ENCODE assay signal across 18 cellular contexts in genomic region chrX:54746928-54747327, GRCh38. TPM values are rescaled to one million over a fixed set of nuclear protein-coding genes. Genes with fewer than 3 reads are reported as not detected.
DNase-seq lines count a peak whose midpoint lies in the region; ATAC-seq and TF ChIP-seq lines count a peak whose summit lies in the region.
"Had no signal": no experiment of that assay in that cellular context is flagged by ENCODE, and none has a peak within 500 bp of the region (broad histone marks: within the 10 kb centered on the region; RNA-seq: fewer than 3 reads in every experiment).

No MANE protein-coding gene starts in this region.

- no peak overlapping the region for H3K4me3 ChIP-seq in parathyroid adenoma (ENCODE audit: low read depth, low read length)
- H3K4me3 ChIP-seq in gastrocnemius medialis = peak overlapping the region; percentile 52 to 58 (median 57)
- H3K4me3 ChIP-seq: GM12878, GM23248, HAP-1 had no signal

- TF ChIP-seq POLR2A in gastrocnemius medialis (IDR thresholded peaks at IDR 0.05) = peak; percentile 62 to 78

- in situ Hi-C loops in gastrocnemius medialis (cut with MboI; ENCODE audit: low sequenced_read_pairs in 4 of 4) = no loop called here

- H2AFZ ChIP-seq in parathyroid adenoma = peak overlapping the region; percentile 69
- H2AFZ ChIP-seq: GM23248 had no signal

- H3K9ac ChIP-seq in parathyroid adenoma = no peak overlapping the region
- H3K9ac ChIP-seq: GM23248 had no signal

- H3K27ac ChIP-seq in parathyroid adenoma = peak overlapping the region; percentile 32
- H3K27ac ChIP-seq in gastrocnemius medialis = peak overlapping the region; percentile 75 to 88 (median 86)
- H3K27ac ChIP-seq: C4-2B, GM23248 had no signal

- no peak overlapping the region for H3K4me2 ChIP-seq in parathyroid adenoma (ENCODE audit: low read length)

- H3K36me3 ChIP-seq in parathyroid adenoma (ENCODE audit: control insufficient read depth, insufficient read depth, low read length) = no peaks in the 10 kb centered on the region
- H3K36me3 ChIP-seq in gastrocnemius medialis = no peaks in the 10 kb centered on the region
- H3K36me3 ChIP-seq: HAP-1 had no signal

- no peaks in the 10 kb centered on the region for H3K27me3 ChIP-seq in parathyroid adenoma (ENCODE audit: control insufficient read depth, insufficient read depth, low read length)
- no peaks in the 10 kb centered on the region for H3K27me3 ChIP-seq in gastrocnemius medialis

- TF ChIP-seq CTCF in parathyroid adenoma (IDR thresholded peaks at IDR 0.05) (no peak), gastrocnemius medialis (IDR thresholded peaks at IDR 0.05 in 4 of 5, conservative IDR thresholded peaks at IDR 0.05 in 1 of 5) (no peak)

- intact Hi-C loops in activated T-helper 1 cell treated with anti-CD3 and anti-CD28 coated beads, Interleukin-12 subunit alpha, Interleukin-12 subunit beta, Interleukin-2, Interleukin-4 antibody, amounts not matched to agents 30 ng/mL and 10 ng/mL and 1 ng/mL, durations not matched to agents 14 hours and 24 hours and 36 hours (cut with micrococcal nuclease) = no loop called here
- intact Hi-C loops in gastrocnemius medialis (cut with DNase I; ENCODE audit: low total_unique reads) = loop anchor here (1.0 to 5.0 kb wide), 3 partner anchors 40 to 255 kb away; partner anchors contain the start of gene APEX2

- peak overlapping the region; percentile 22 for H3K27ac Mint-ChIP-seq in activated T-helper 1 cell treated with anti-CD3 and anti-CD28 coated beads, Interleukin-12 subunit alpha, Interleukin-12 subunit beta, Interleukin-2, Interleukin-4 antibody, amounts not matched to agents 30 ng/mL and 10 ng/mL and 1 ng/mL, durations not matched to agents 14 hours and 24 hours and 36 hours
- H3K27ac Mint-ChIP-seq: CD4-positive, CD25-positive, alpha-beta regulatory T cell; CD8-positive, alpha-beta T cell had no signal

- DNase-seq in activated T-helper 1 cell treated with anti-CD3 and anti-CD28 coated beads, Interleukin-12 subunit alpha, Interleukin-12 subunit beta, Interleukin-2, Interleukin-4 antibody, amounts not matched to agents 30 ng/mL and 10 ng/mL and 1 ng/mL, durations not matched to agents 14 hours and 24 hours and 36 hours (ENCODE audit: low spot score) = no peak
- DNase-seq in gastrocnemius medialis (peak; percentile 46 to 64), NCI-H748 (lab: John Stamatoyannopoulos, UW; ENCODE audit: unreplicated experiment) (no peak), cortex of kidney (lab: John Stamatoyannopoulos, UW) (no peak)
- DNase-seq: Caco-2; CD8-positive, alpha-beta T cell; DMS153; DND-41; GDM1; GM23248 had no signal

- no peaks in the 10 kb centered on the region for H3K36me3 Mint-ChIP-seq in activated T-helper 1 cell treated with anti-CD3 and anti-CD28 coated beads, Interleukin-12 subunit alpha, Interleukin-12 subunit beta, Interleukin-2, Interleukin-4 antibody, amounts not matched to agents 30 ng/mL and 10 ng/mL and 1 ng/mL, durations not matched to agents 14 hours and 24 hours and 36 hours (ENCODE audit: low read depth)
- H3K36me3 Mint-ChIP-seq: CD4-positive, CD25-positive, alpha-beta regulatory T cell; CD8-positive, alpha-beta T cell had no signal

- H3K9me3 ChIP-seq in parathyroid adenoma (ENCODE audit: control insufficient read depth, low read length) (no peaks in the 10 kb centered on the region), gastrocnemius medialis (no peaks in the 10 kb centered on the region)
- H3K9me3 ChIP-seq: Caco-2, HAP-1 had no signal

- H3K79me2 ChIP-seq in parathyroid adenoma = no peaks in the 10 kb centered on the region

- no peaks in the 10 kb centered on the region for H3K27me3 Mint-ChIP-seq in activated T-helper 1 cell treated with anti-CD3 and anti-CD28 coated beads, Interleukin-12 subunit alpha, Interleukin-12 subunit beta, Interleukin-2, Interleukin-4 antibody, amounts not matched to agents 30 ng/mL and 10 ng/mL and 1 ng/mL, durations not matched to agents 14 hours and 24 hours and 36 hours (ENCODE audit: insufficient read depth)

- no peaks in the 10 kb centered on the region for H3K4me1 Mint-ChIP-seq in activated T-helper 1 cell treated with anti-CD3 and anti-CD28 coated beads, Interleukin-12 subunit alpha, Interleukin-12 subunit beta, Interleukin-2, Interleukin-4 antibody, amounts not matched to agents 30 ng/mL and 10 ng/mL and 1 ng/mL, durations not matched to agents 14 hours and 24 hours and 36 hours (ENCODE audit: low read depth)
- H3K4me1 Mint-ChIP-seq: CD4-positive, CD25-positive, alpha-beta regulatory T cell had no signal

- peak; percentile 73 to 78 for ATAC-seq in gastrocnemius medialis
- no peak for ATAC-seq in HG03432 (IDR thresholded peaks at IDR 0.05; ENCODE audit: unreplicated experiment)
- ATAC-seq: CD8-positive, alpha-beta T cell; GM12878 had no signal

- H3K4me1 ChIP-seq in parathyroid adenoma (peaks cover 4% of the 10 kb centered on the region), gastrocnemius medialis (no peaks in the 10 kb centered on the region)
- H3K4me1 ChIP-seq: Caco-2, HAP-1 had no signal

- H3K4me3 Mint-ChIP-seq in activated T-helper 1 cell treated with anti-CD3 and anti-CD28 coated beads, Interleukin-12 subunit alpha, Interleukin-12 subunit beta, Interleukin-2, Interleukin-4 antibody, amounts not matched to agents 30 ng/mL and 10 ng/mL and 1 ng/mL, durations not matched to agents 14 hours and 24 hours and 36 hours = no peak overlapping the region
- H3K4me3 Mint-ChIP-seq: CD4-positive, CD25-positive, alpha-beta regulatory T cell; CD8-positive, alpha-beta T cell had no signal

- no peaks in the 10 kb centered on the region for H3K9me3 Mint-ChIP-seq in activated T-helper 1 cell treated with anti-CD3 and anti-CD28 coated beads, Interleukin-12 subunit alpha, Interleukin-12 subunit beta, Interleukin-2, Interleukin-4 antibody, amounts not matched to agents 30 ng/mL and 10 ng/mL and 1 ng/mL, durations not matched to agents 14 hours and 24 hours and 36 hours
- H3K9me3 Mint-ChIP-seq: CD8-positive, alpha-beta T cell had no signal

RNA-seq across cellular contexts. Expression of gene ITIH6, which starts 51.1 kb away (rescaled TPM):
- not detected in 2 replicates for total RNA-seq in activated T-helper 1 cell treated with anti-CD3 and anti-CD28 coated beads, Interleukin-12 subunit alpha, Interleukin-12 subunit beta, Interleukin-2, Interleukin-4 antibody, amounts not matched to agents 30 ng/mL and 10 ng/mL and 1 ng/mL, durations not matched to agents 14 hours and 24 hours and 36 hours
- total RNA-seq in gastrocnemius medialis = not detected
- total RNA-seq: A172; A673; CD4-positive, CD25-positive, alpha-beta regulatory T cell; CD8-positive, alpha-beta T cell; GM12878; GM23248 had no signal

Comparison
In these comparisons a context has a peak if more than half of its experiments do, and no peak if none do; other contexts are left out.
1. DNase-seq: peak in gastrocnemius medialis (2 of 2); none in activated T-helper 1 cell treated with anti-CD3 and anti-CD28 coated beads, Interleukin-12 subunit alpha, Interleukin-12 subunit beta, Interleukin-2, Interleukin-4 antibody, amounts not matched to agents 30 ng/mL and 10 ng/mL and 1 ng/mL, durations not matched to agents 14 hours and 24 hours and 36 hours (single experiment), NCI-H748 (single experiment) and cortex of kidney (single experiment).